13 cellular contexts compared by ENCODE assay signal in genomic region chr20:58717278-58718091, GRCh38. TPM values are rescaled to one million over a fixed set of nuclear protein-coding genes. Genes with fewer than 3 reads are reported as not detected.
DNase-seq lines count a peak whose midpoint lies in the region; ATAC-seq and TF ChIP-seq lines count a peak whose summit lies in the region.
"Had no signal": no experiment of that assay in that cellular context is flagged by ENCODE, and none has a peak within 500 bp of the region (broad histone marks: within the 10 kb centered on the region; RNA-seq: fewer than 3 reads in every experiment).

No MANE protein-coding gene starts in this region.

- no peak overlapping the region for H3K27ac ChIP-seq in sigmoid colon
- H3K27ac ChIP-seq: VCaP had no signal

- TF ChIP-seq EP300 in sigmoid colon (IDR thresholded peaks at IDR 0.05): no peak

- peaks cover 0 to 24% (median 22%) of the 10 kb centered on the region in 3 donors for H3K27me3 ChIP-seq in sigmoid colon

- no peaks in the 10 kb centered on the region for H3K9me3 Mint-ChIP-seq in activated CD4-positive, alpha-beta memory T cell treated with anti-CD3 and anti-CD28 coated beads, Interleukin-2, amount 10 ng/mL, durations not matched to agents 7 days and 5 days
- H3K9me3 Mint-ChIP-seq: stimulated activated memory B cell treated with anti-CD40 and anti-IgM and Interleukin-4, amounts not matched to agents 10 μg/mL and 1 μg/mL and 100 μg/mL, for 72 hours had no signal

- TF ChIP-seq POLR2A in sigmoid colon (IDR thresholded peaks at IDR 0.05): no peak

- no peaks in the 10 kb centered on the region for H3K9me3 ChIP-seq in sigmoid colon

- intact Hi-C loops in sigmoid colon (cut with DNase I): no loop called here

- no peak overlapping the region for H3K4me3 ChIP-seq in sigmoid colon

- no peak overlapping the region for H3K4me3 Mint-ChIP-seq in activated CD4-positive, alpha-beta memory T cell treated with anti-CD3 and anti-CD28 coated beads, Interleukin-2, amount 10 ng/mL, durations not matched to agents 7 days and 5 days
- H3K4me3 Mint-ChIP-seq: stimulated activated memory B cell treated with anti-CD40 and anti-IgM and Interleukin-4, amounts not matched to agents 10 μg/mL and 1 μg/mL and 100 μg/mL, for 72 hours had no signal

- no peak for TF ChIP-seq CTCF in sigmoid colon (IDR thresholded peaks at IDR 0.05)

- no peaks in the 10 kb centered on the region for H3K4me1 Mint-ChIP-seq in activated CD4-positive, alpha-beta memory T cell treated with anti-CD3 and anti-CD28 coated beads, Interleukin-2, amount 10 ng/mL, durations not matched to agents 7 days and 5 days

- no peak overlapping the region for H3K27ac Mint-ChIP-seq in activated CD4-positive, alpha-beta memory T cell treated with anti-CD3 and anti-CD28 coated beads, Interleukin-2, amount 10 ng/mL, durations not matched to agents 7 days and 5 days
- H3K27ac Mint-ChIP-seq: stimulated activated memory B cell treated with anti-CD40 and anti-IgM and Interleukin-4, amounts not matched to agents 10 μg/mL and 1 μg/mL and 100 μg/mL, for 72 hours had no signal

- no peak for ATAC-seq in HG03045 (IDR thresholded peaks at IDR 0.05; ENCODE audit: unreplicated experiment)
- ATAC-seq: stimulated activated memory B cell treated with anti-CD40 and anti-IgM and Interleukin-4, amounts not matched to agents 10 μg/mL and 1 μg/mL and 100 μg/mL, for 72 hours had no signal

- WGBS in sigmoid colon, 2 donors: 84 to 89% methylated on average over 23 of the region's 23 CpGs

- CTCF ChIA-PET in activated CD4-positive, alpha-beta memory T cell treated with anti-CD3 and anti-CD28 coated beads, Interleukin-2, amount 10 ng/mL, durations not matched to agents 7 days and 5 days (lab: Charles Lee): no interaction called here

- H3K36me3 ChIP-seq in sigmoid colon: no peaks in the 10 kb centered on the region

- no peaks in the 10 kb centered on the region for H3K36me3 Mint-ChIP-seq in activated CD4-positive, alpha-beta memory T cell treated with anti-CD3 and anti-CD28 coated beads, Interleukin-2, amount 10 ng/mL, durations not matched to agents 7 days and 5 days (ENCODE audit: low read depth)

- POLR2A ChIA-PET in activated CD4-positive, alpha-beta memory T cell treated with anti-CD3 and anti-CD28 coated beads, Interleukin-2, amount 10 ng/mL, durations not matched to agents 7 days and 5 days (lab: Charles Lee): no interaction called here

- peaks cover 13% of the 10 kb centered on the region for H3K27me3 Mint-ChIP-seq in activated CD4-positive, alpha-beta memory T cell treated with anti-CD3 and anti-CD28 coated beads, Interleukin-2, amount 10 ng/mL, durations not matched to agents 7 days and 5 days

- no peaks in the 10 kb centered on the region for H3K4me1 ChIP-seq in sigmoid colon

- DNase-seq in activated effector memory CD4-positive, alpha-beta T cell treated with anti-CD3 and anti-CD28 coated beads, Interleukin-2, amount 50 U/mL, for 16 hours: peak; percentile 57
- no peak for DNase-seq in activated effector memory CD4-positive, alpha-beta T cell treated with Interleukin-2 at 50 U/mL for 16 hours
- peak; percentile 15 for DNase-seq in activated CD4-positive, alpha-beta memory T cell treated with anti-CD3 and anti-CD28 coated beads, Interleukin-2, amount 10 ng/mL, durations not matched to agents 7 days and 5 days
- peak; percentile 43 for DNase-seq in islet precursor cell
- DNase-seq in sigmoid colon: peak; percentile 58
- DNase-seq in middle frontal gyrus (ENCODE audit: extremely low spot score, low spot score): no peak
- no peak for DNase-seq in NCI-H226
- DNase-seq: EL; NCI-H1436 treated with DMSO at 0.1 percent for 48 hours; stimulated activated CD4-positive, alpha-beta T cell treated with anti-CD3 and anti-CD28 coated beads, Interleukin-4, amount 100 ng/mL, for 1 hour had no signal

RNA-seq across cellular contexts. Expression of gene NPEPL1, which starts 24.9 kb away (rescaled TPM):
- 10 to 100 TPM; 29.1 to 30.7 TPM for total RNA-seq in activated CD4-positive, alpha-beta memory T cell treated with anti-CD3 and anti-CD28 coated beads, Interleukin-2, amount 10 ng/mL, durations not matched to agents 7 days and 5 days
- total RNA-seq in sigmoid colon: 10 to 100 TPM; 22.9 to 65.1 (median 46.0) TPM
- 10 to 100 TPM; 10.6 to 26.5 (median 16.8) TPM for polyA plus RNA-seq in sigmoid colon

Comparison
In these comparisons a context has a peak if more than half of its experiments do, and no peak if none do; other contexts are left out.
1. DNase-seq: peak in activated effector memory CD4-positive, alpha-beta T cell treated with anti-CD3 and anti-CD28 coated beads, Interleukin-2, amount 50 U/mL, for 16 hours (single experiment), activated CD4-positive, alpha-beta memory T cell treated with anti-CD3 and anti-CD28 coated beads, Interleukin-2, amount 10 ng/mL, durations not matched to agents 7 days and 5 days (single experiment), islet precursor cell (single experiment) and sigmoid colon (single experiment); none in activated effector memory CD4-positive, alpha-beta T cell treated with Interleukin-2 at 50 U/mL for 16 hours (single experiment), middle frontal gyrus (single experiment) and NCI-H226 (single experiment).